Comparison of ENCODE assay signal across 23 cellular contexts in genomic region chr18:10275506-10275905, GRCh38.
DNase-seq lines count a peak whose midpoint lies in the region; ATAC-seq and TF ChIP-seq lines count a peak whose summit lies in the region.
"Had no signal": no experiment of that assay in that cellular context is flagged by ENCODE, and none has a peak within 500 bp of the region (broad histone marks: within the 10 kb centered on the region; RNA-seq: fewer than 3 reads in every experiment).

No MANE protein-coding gene starts in this region.

- intact Hi-C loops in IMR-90 (cut with micrococcal nuclease): no loop called here
- intact Hi-C loops in activated T-helper 1 cell treated with anti-CD3 and anti-CD28 coated beads, Interleukin-12 subunit alpha, Interleukin-12 subunit beta, Interleukin-2, Interleukin-4 antibody, amounts not matched to agents 30 ng/mL and 10 ng/mL and 1 ng/mL, durations not matched to agents 14 hours and 24 hours and 36 hours (cut with micrococcal nuclease): no loop called here

- 100% methylated on average over 2 of the region's 3 CpGs; no CpG with 5 or more reads in 1 of the 2 experiments for WGBS in IMR-90 (ENCODE audit: extremely low coverage in 2 of 2, insufficient read length in 1 of 2), 2 experiments

- no peak overlapping the region for H2AK9ac ChIP-seq in IMR-90 (replicated peaks; ENCODE audit: low read depth, low read length, poor library complexity)

- no peak overlapping the region for H4K5ac ChIP-seq in IMR-90 (ENCODE audit: low read depth, low read length)

- H3K14ac ChIP-seq in IMR-90 (replicated peaks; ENCODE audit: low read depth, low read length): no peak overlapping the region

- no peaks in the 10 kb centered on the region for H3K36me3 ChIP-seq in IMR-90 (ENCODE audit: control insufficient read depth, insufficient read depth, low read length)
- H3K36me3 ChIP-seq: BE2C, BLaER1 had no signal

- no peaks in the 10 kb centered on the region for H3K9me3 ChIP-seq in IMR-90 (ENCODE audit: control insufficient read depth, insufficient read depth, low read length)
- H3K9me3 ChIP-seq: BE2C, BLaER1 had no signal

- no peak for DNase-seq in IMR-90
- DNase-seq in activated T-helper 1 cell treated with anti-CD3 and anti-CD28 coated beads, Interleukin-12 subunit alpha, Interleukin-12 subunit beta, Interleukin-2, Interleukin-4 antibody, amounts not matched to agents 30 ng/mL and 10 ng/mL and 1 ng/mL, durations not matched to agents 14 hours and 24 hours and 36 hours (ENCODE audit: low spot score): no peak
- DNase-seq in epithelial cell of proximal tubule (ENCODE audit: low read depth): peak; percentile 7
- no peak for DNase-seq in stimulated activated naive CD8-positive, alpha-beta T cell treated with anti-CD3 and anti-CD28 coated beads, Interleukin-15, Interleukin-2, amounts not matched to agents 100 U/mL and 50 U/mL, for 24 hours
- DNase-seq: 8988T; ACHN; BE2C; C1 segment of cervical spinal cord; CD4-positive, alpha-beta memory T cell; CD4-positive, CD25-positive, alpha-beta regulatory T cell; CD8-positive, alpha-beta memory T cell; COR-L47; DMS 273 treated with DMSO at 0.1 percent for 48 hours; DMS153; DMS53; DMS79; DND-41; EL; GDM1 had no signal

- H2AK5ac ChIP-seq in IMR-90 (ENCODE audit: low read depth, low read length): no peak overlapping the region

- no peaks in the 10 kb centered on the region; the same call in 1 of the 2 replicates for H3K4me1 ChIP-seq in IMR-90 (ENCODE audit: control insufficient read depth, insufficient read depth, low read length)
- H3K4me1 ChIP-seq: BE2C had no signal

- TF ChIP-seq RAD21 in IMR-90 (IDR thresholded peaks at IDR 0.05; ENCODE audit: low read length): no peak

- no peak overlapping the region for H3K9ac ChIP-seq in IMR-90 (ENCODE audit: low read depth, low read length)
- H3K9ac ChIP-seq: BLaER1 had no signal

- H3K27ac Mint-ChIP-seq in activated T-helper 1 cell treated with anti-CD3 and anti-CD28 coated beads, Interleukin-12 subunit alpha, Interleukin-12 subunit beta, Interleukin-2, Interleukin-4 antibody, amounts not matched to agents 30 ng/mL and 10 ng/mL and 1 ng/mL, durations not matched to agents 14 hours and 24 hours and 36 hours: peak overlapping the region; percentile 6
- H3K27ac Mint-ChIP-seq: CD14-positive monocyte; CD4-positive, alpha-beta memory T cell; CD4-positive, CD25-positive, alpha-beta regulatory T cell; CD8-positive, alpha-beta memory T cell had no signal

- H3K27me3 Mint-ChIP-seq in activated T-helper 1 cell treated with anti-CD3 and anti-CD28 coated beads, Interleukin-12 subunit alpha, Interleukin-12 subunit beta, Interleukin-2, Interleukin-4 antibody, amounts not matched to agents 30 ng/mL and 10 ng/mL and 1 ng/mL, durations not matched to agents 14 hours and 24 hours and 36 hours (ENCODE audit: insufficient read depth): no peaks in the 10 kb centered on the region
- H3K27me3 Mint-ChIP-seq: CD4-positive, CD25-positive, alpha-beta regulatory T cell; CD8-positive, alpha-beta memory T cell had no signal

- H2BK120ac ChIP-seq in IMR-90 (ENCODE audit: low read depth, low read length): no peak overlapping the region

- no peak overlapping the region for H2BK15ac ChIP-seq in IMR-90 (ENCODE audit: low read depth, low read length)

- no peaks in the 10 kb centered on the region for H3K9me1 ChIP-seq in IMR-90 (ENCODE audit: insufficient read depth, low read length)

- ATAC-seq in IMR-90 (ENCODE audit: low read depth): no peak
- ATAC-seq in stimulated activated naive CD8-positive, alpha-beta T cell treated with anti-CD3 and anti-CD28 coated beads, Interleukin-15, Interleukin-2, amounts not matched to agents 100 U/mL and 50 U/mL, for 24 hours: no peak
- no peak for ATAC-seq in activated CD4-positive, CD25-positive, alpha-beta regulatory T cell treated with anti-CD3 and anti-CD28 coated beads, Interleukin-2, amount 50 U/mL, for 24 hours
- ATAC-seq: GM12878 had no signal

- no peaks in the 10 kb centered on the region for H3K79me1 ChIP-seq in IMR-90 (ENCODE audit: low read depth in 1 of 2, low read length in 2 of 2)

- H4K8ac ChIP-seq in IMR-90 (ENCODE audit: low read depth in 2 of 2, low read length in 2 of 2): no peak overlapping the region

- no peak overlapping the region for H2BK5ac ChIP-seq in IMR-90 (ENCODE audit: low read depth, low read length, poor library complexity, severe bottlenecking)

- no peaks in the 10 kb centered on the region for H3K4me1 Mint-ChIP-seq in activated T-helper 1 cell treated with anti-CD3 and anti-CD28 coated beads, Interleukin-12 subunit alpha, Interleukin-12 subunit beta, Interleukin-2, Interleukin-4 antibody, amounts not matched to agents 30 ng/mL and 10 ng/mL and 1 ng/mL, durations not matched to agents 14 hours and 24 hours and 36 hours (ENCODE audit: low read depth)
- H3K4me1 Mint-ChIP-seq: CD4-positive, alpha-beta memory T cell; CD4-positive, CD25-positive, alpha-beta regulatory T cell; CD8-positive, alpha-beta memory T cell had no signal

- no peaks in the 10 kb centered on the region for H4K20me1 ChIP-seq in IMR-90 (ENCODE audit: insufficient read depth, low read length)
- H4K20me1 ChIP-seq: BLaER1 had no signal

- H3K27ac ChIP-seq in IMR-90 (ENCODE audit: insufficient read depth, low read length): no peak overlapping the region
- H3K27ac ChIP-seq: BLaER1 had no signal

- POLR2A ChIA-PET in IMR-90 (lab: Charles Lee; ENCODE audit: unreplicated experiment): no interaction called here

- BruUV-seq in IMR-90 (replicated peaks; lab: Mats Ljungman, UMichigan): no TSS peak

- H3K4ac ChIP-seq in IMR-90 (ENCODE audit: low read depth, low read length): no peak overlapping the region

- H3K36me3 Mint-ChIP-seq in activated T-helper 1 cell treated with anti-CD3 and anti-CD28 coated beads, Interleukin-12 subunit alpha, Interleukin-12 subunit beta, Interleukin-2, Interleukin-4 antibody, amounts not matched to agents 30 ng/mL and 10 ng/mL and 1 ng/mL, durations not matched to agents 14 hours and 24 hours and 36 hours (ENCODE audit: low read depth): no peaks in the 10 kb centered on the region
- H3K36me3 Mint-ChIP-seq: CD4-positive, alpha-beta memory T cell; CD4-positive, CD25-positive, alpha-beta regulatory T cell; CD8-positive, alpha-beta memory T cell had no signal

- no peak for TF ChIP-seq CTCF in IMR-90 (conservative IDR thresholded peaks at IDR 0.05; ENCODE audit: low read depth, low read length)
- no peak for TF ChIP-seq CTCF in epithelial cell of proximal tubule (conservative IDR thresholded peaks at IDR 0.05; ENCODE audit: low read depth, low read length)

- no peak overlapping the region for H4K91ac ChIP-seq in IMR-90 (ENCODE audit: insufficient read depth, low read depth, low read length)

- no peak overlapping the region for H3K4me2 ChIP-seq in IMR-90 (ENCODE audit: low read depth, low read length)
- H3K4me2 ChIP-seq: BLaER1 had no signal

- CTCF ChIA-PET in IMR-90 (lab: Yijun Ruan, JAX): no interaction called here

- no peaks in the 10 kb centered on the region for H3K9me3 Mint-ChIP-seq in activated T-helper 1 cell treated with anti-CD3 and anti-CD28 coated beads, Interleukin-12 subunit alpha, Interleukin-12 subunit beta, Interleukin-2, Interleukin-4 antibody, amounts not matched to agents 30 ng/mL and 10 ng/mL and 1 ng/mL, durations not matched to agents 14 hours and 24 hours and 36 hours

- H2BK20ac ChIP-seq in IMR-90 (ENCODE audit: low read depth, low read length): no peak overlapping the region

- peaks cover 10% of the 10 kb centered on the region for H3K27me3 ChIP-seq in IMR-90 (ENCODE audit: control insufficient read depth, insufficient read depth, low read length)
- H3K27me3 ChIP-seq: BE2C, BLaER1 had no signal

- H3K23ac ChIP-seq in IMR-90 (ENCODE audit: low read depth, low read length): no peak overlapping the region

- dilution Hi-C loops in IMR-90 (cut with HindIII; ENCODE audit: low sequenced_read_pairs, unreplicated experiment): no loop called here

- H3K4me3 Mint-ChIP-seq in activated T-helper 1 cell treated with anti-CD3 and anti-CD28 coated beads, Interleukin-12 subunit alpha, Interleukin-12 subunit beta, Interleukin-2, Interleukin-4 antibody, amounts not matched to agents 30 ng/mL and 10 ng/mL and 1 ng/mL, durations not matched to agents 14 hours and 24 hours and 36 hours: no peak overlapping the region
- H3K4me3 Mint-ChIP-seq: CD14-positive monocyte; CD4-positive, CD25-positive, alpha-beta regulatory T cell; CD8-positive, alpha-beta memory T cell had no signal

- no peak for TF ChIP-seq POLR2A in IMR-90 (IDR thresholded peaks at IDR 0.05; ENCODE audit: low read depth, low read length)

- H3K4me3 ChIP-seq in IMR-90 (ENCODE audit: insufficient read depth, low read depth, low read length) (no peak overlapping the region), epithelial cell of proximal tubule (ENCODE audit: low read depth, low read length) (no peak overlapping the region)
- H3K4me3 ChIP-seq: BLaER1, GM12878 had no signal

- H3K56ac ChIP-seq in IMR-90 (ENCODE audit: extremely low read depth, insufficient read depth, low read length): no peak overlapping the region

- no peak overlapping the region for H3K18ac ChIP-seq in IMR-90 (ENCODE audit: low read depth, low read length)

- no peak overlapping the region for H2AFZ ChIP-seq in IMR-90 (replicated peaks; ENCODE audit: low read length, poor library complexity)

- in situ Hi-C loops in IMR-90 (cut with MboI; ENCODE audit: low sequenced_read_pairs): no loop called here

TF ChIP-seq in IMR-90, 13 proteins besides CTCF, POLR2A, EP300 and RAD21:
- no peak for TF ChIP-seq RFX5 (IDR thresholded peaks at IDR 0.05; ENCODE audit: low read depth, low read length)
- peak; percentile 64 for TF ChIP-seq CEBPB (IDR thresholded peaks at IDR 0.05; ENCODE audit: low read depth, low read length)
TF ChIP-seq in IMR-90: peak in this region for 1.
